ENCODE assay signal across 21 cellular contexts in the genomic region with DNA sequence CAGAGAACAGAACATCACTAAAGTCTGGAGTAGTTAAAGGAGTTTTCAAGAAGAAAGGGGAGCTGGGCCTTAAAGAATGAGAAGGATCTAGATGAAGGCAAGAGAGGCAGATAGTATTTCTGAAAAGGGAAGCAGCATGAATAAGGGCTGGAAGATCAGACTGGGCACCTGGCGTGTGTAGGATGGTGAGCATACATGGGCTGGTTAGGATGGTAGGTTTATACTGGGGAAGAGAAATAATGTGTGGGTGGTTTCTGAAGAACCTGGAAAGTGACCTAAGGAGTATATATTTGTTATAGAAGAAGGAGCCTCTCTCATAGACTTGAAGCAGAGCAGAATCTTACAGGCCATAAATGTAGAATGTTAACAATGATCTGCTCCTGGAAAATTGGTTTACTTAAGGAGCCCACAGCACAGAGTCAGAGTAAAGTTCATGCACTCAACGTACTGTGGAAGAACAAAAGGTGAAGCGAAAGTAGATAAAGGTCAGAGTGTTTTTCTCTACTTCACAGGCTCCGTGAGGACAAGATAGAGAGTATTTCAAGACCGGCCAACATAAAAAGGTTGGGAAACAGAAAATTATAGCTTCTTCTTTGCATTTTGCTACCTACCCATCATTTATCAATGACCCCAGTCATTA.
"Had no signal": no experiment of that assay in that cellular context is flagged by ENCODE, and none has a peak within 500 bp of the region (broad histone marks: within the 10 kb centered on the region; RNA-seq: fewer than 3 reads in every experiment).

No MANE protein-coding gene starts in this region.

- H3K36me3 Mint-ChIP-seq: stimulated activated effector memory CD8-positive, alpha-beta T cell treated with anti-CD3 and anti-CD28 coated beads, Interleukin-12 subunit alpha, Interleukin-12 subunit beta, amount 100 ng/mL, for 72 hours had no signal

- H3K27ac Mint-ChIP-seq: naive thymus-derived CD4-positive, alpha-beta T cell; nephron; stimulated activated effector memory CD8-positive, alpha-beta T cell treated with anti-CD3 and anti-CD28 coated beads, Interleukin-12 subunit alpha, Interleukin-12 subunit beta, amount 100 ng/mL, for 72 hours; stimulated activated naive CD8-positive, alpha-beta T cell treated with anti-CD3 and anti-CD28 coated beads, Interleukin-15, Interleukin-2, amounts not matched to agents 100 ng/mL and 50 ng/mL, for 24 hours had no signal

- H3K36me3 ChIP-seq: gastrocnemius medialis, lower lobe of right lung, sigmoid colon, thoracic aorta, tibial nerve, upper lobe of left lung had no signal

- DNase-seq: dorsolateral prefrontal cortex; effector CD4-positive, alpha-beta T cell; foreskin fibroblast; gastrocnemius medialis; head of caudate nucleus; left ventricle myocardium superior; lower lobe of right lung; midbrain; naive thymus-derived CD4-positive, alpha-beta T cell; nucleus accumbens; psoas muscle; right cardiac atrium; sigmoid colon; stimulated activated CD4-positive, alpha-beta T cell treated with anti-CD3 and anti-CD28 coated beads, Interleukin-2, amount 100 ng/mL, for 24 hours; stimulated activated CD4-positive, alpha-beta T cell treated with anti-CD3 and anti-CD28 coated beads, Interleukin-4, amount 100 ng/mL, for 24 hours; upper lobe of left lung had no signal

- H3K27me3 Mint-ChIP-seq: naive thymus-derived CD4-positive, alpha-beta T cell; stimulated activated naive CD8-positive, alpha-beta T cell treated with anti-CD3 and anti-CD28 coated beads, Interleukin-15, Interleukin-2, amounts not matched to agents 100 ng/mL and 50 ng/mL, for 24 hours had no signal

- ATAC-seq: gastrocnemius medialis; left ventricle myocardium superior; lower lobe of right lung; naive thymus-derived CD4-positive, alpha-beta T cell; psoas muscle; right cardiac atrium; stimulated activated effector memory CD8-positive, alpha-beta T cell treated with anti-CD3 and anti-CD28 coated beads, Interleukin-12 subunit alpha, Interleukin-12 subunit beta, amount 100 ng/mL, for 72 hours had no signal

- H3K4me1 Mint-ChIP-seq: nephron had no signal

- H3K4me3 Mint-ChIP-seq: naive thymus-derived CD4-positive, alpha-beta T cell; nephron; stimulated activated effector memory CD8-positive, alpha-beta T cell treated with anti-CD3 and anti-CD28 coated beads, Interleukin-12 subunit alpha, Interleukin-12 subunit beta, amount 100 ng/mL, for 72 hours; stimulated activated naive CD8-positive, alpha-beta T cell treated with anti-CD3 and anti-CD28 coated beads, Interleukin-15, Interleukin-2, amounts not matched to agents 100 ng/mL and 50 ng/mL, for 24 hours had no signal

- H3K4me3 ChIP-seq: dorsolateral prefrontal cortex, gastrocnemius medialis, lower lobe of right lung, psoas muscle, sigmoid colon, thoracic aorta, tibial nerve, upper lobe of left lung had no signal

- H3K27me3 ChIP-seq: gastrocnemius medialis, sigmoid colon, tibial nerve, upper lobe of left lung had no signal

- H3K9me3 ChIP-seq: gastrocnemius medialis, lower lobe of right lung, psoas muscle, sigmoid colon, thoracic aorta, upper lobe of left lung had no signal

- H3K27ac ChIP-seq: dorsolateral prefrontal cortex, gastrocnemius medialis, lower lobe of right lung, psoas muscle, sigmoid colon, thoracic aorta, tibial nerve, upper lobe of left lung had no signal

- H3K4me1 ChIP-seq: gastrocnemius medialis, lower lobe of right lung, psoas muscle, sigmoid colon, tibial nerve, upper lobe of left lung had no signal
